Comparison of ENCODE assay signal across 8 cellular contexts in genomic region chr5:57177479-57178156, GRCh38. TPM values are rescaled to one million over a fixed set of nuclear protein-coding genes. Genes with fewer than 3 reads are reported as not detected.
DNase-seq lines count a peak whose midpoint lies in the region; ATAC-seq and TF ChIP-seq lines count a peak whose summit lies in the region.

No MANE protein-coding gene starts in this region.

- no peak for ATAC-seq in CD4-positive, CD25-positive, alpha-beta regulatory T cell (ENCODE audit: low read depth in 2 of 2)
- ATAC-seq in effector memory CD8-positive, alpha-beta T cell (replicated peaks) = no peak

- no peaks in the 10 kb centered on the region for H3K9me3 ChIP-seq in CD4-positive, CD25-positive, alpha-beta regulatory T cell (ENCODE audit: control insufficient read depth in 2 of 2, low read length in 2 of 2)
- no peaks in the 10 kb centered on the region for H3K9me3 ChIP-seq in MM.1S (replicated peaks; ENCODE audit: insufficient read depth, low read length)
- no peaks in the 10 kb centered on the region for H3K9me3 ChIP-seq in neutrophil

- in situ Hi-C loops in ACHN (cut with HindIII; ENCODE audit: low pct_ligation_motif_present, low pct_unique_long_range_greater_than_20kb, low sequenced_read_pairs) = no loop called here

- peak overlapping the region; percentile 92 to 99 (median 96) for H3K4me3 Mint-ChIP-seq in CD4-positive, CD25-positive, alpha-beta regulatory T cell
- H3K4me3 Mint-ChIP-seq in effector memory CD8-positive, alpha-beta T cell = peak overlapping the region; percentile 99 to 100

- peak overlapping the region; percentile 64; the same call in 1 of the 2 replicates for H3K4me2 ChIP-seq in MM.1S (ENCODE audit: low read depth, low read length)

- no peak for DNase-seq in CD4-positive, CD25-positive, alpha-beta regulatory T cell
- DNase-seq in MM.1S (no peak), ACHN (no peak), D341Med (ENCODE audit: low spot score) (no peak)
- DNase-seq in effector memory CD8-positive, alpha-beta T cell = no peak
- DNase-seq in effector CD4-positive, alpha-beta T cell = no peak
- DNase-seq in NK-92 treated with Interleukin-12 subunit alpha and Interleukin-12 subunit beta, amount 100 ng/mL, for 24 hours (lab: John Stamatoyannopoulos, UW) = no peak

- H3K27me3 Mint-ChIP-seq in CD4-positive, CD25-positive, alpha-beta regulatory T cell = peaks cover 6% of the 10 kb centered on the region
- no peaks in the 10 kb centered on the region for H3K27me3 Mint-ChIP-seq in effector memory CD8-positive, alpha-beta T cell

- H3K9ac ChIP-seq in MM.1S (ENCODE audit: low read length) = no peak overlapping the region

- peaks cover 43% of the 10 kb centered on the region for H3F3A ChIP-seq in MM.1S (ENCODE audit: insufficient read depth, low read length)

- peak overlapping the region; percentile 100 for H3K27ac ChIP-seq in CD4-positive, CD25-positive, alpha-beta regulatory T cell (ENCODE audit: insufficient read depth, low read length, poor library complexity, severe bottlenecking)
- H3K27ac ChIP-seq in MM.1S (ENCODE audit: low read length) = no peak overlapping the region
- peak overlapping the region; percentile 2 for H3K27ac ChIP-seq in neutrophil

- peaks cover 67% of the 10 kb centered on the region for H3K4me1 ChIP-seq in CD4-positive, CD25-positive, alpha-beta regulatory T cell (ENCODE audit: control insufficient read depth, insufficient read depth, low read length, poor library complexity, severe bottlenecking)
- H3K4me1 ChIP-seq in MM.1S (ENCODE audit: low read length) (peaks cover 22% of the 10 kb centered on the region), neutrophil (ENCODE audit: control insufficient read depth in 1 of 2, insufficient read depth in 1 of 2, low read depth in 1 of 2, low read length in 1 of 2) (peaks cover 77 to 85% of the 10 kb centered on the region in 2 experiments)

- peak overlapping the region; percentile 97 for H3K4me3 ChIP-seq in CD4-positive, CD25-positive, alpha-beta regulatory T cell (ENCODE audit: low read depth, low read length)
- H3K4me3 ChIP-seq in MM.1S (ENCODE audit: low read length) (peak overlapping the region; percentile 95), neutrophil (ENCODE audit: low read depth in 1 of 2, low read length in 1 of 2) (peak overlapping the region; percentile 16 to 99)

- TF ChIP-seq CTCF in MM.1S (IDR thresholded peaks at IDR 0.05; ENCODE audit: low read length) (no peak), neutrophil (IDR thresholded peaks at IDR 0.05) (no peak)

- peak overlapping the region; percentile 57 to 99 (median 75) for H3K27ac Mint-ChIP-seq in CD4-positive, CD25-positive, alpha-beta regulatory T cell
- peak overlapping the region; percentile 100 for H3K27ac Mint-ChIP-seq in effector memory CD8-positive, alpha-beta T cell

- peaks cover 26 to 66% (median 46%) of the 10 kb centered on the region in 4 donors for H3K4me1 Mint-ChIP-seq in CD4-positive, CD25-positive, alpha-beta regulatory T cell
- H3K4me1 Mint-ChIP-seq in effector memory CD8-positive, alpha-beta T cell (ENCODE audit: low read depth in 2 of 2) = peaks cover 48 to 58% of the 10 kb centered on the region in 2 donors

- H3K9me3 Mint-ChIP-seq in CD4-positive, CD25-positive, alpha-beta regulatory T cell = peaks cover 0 to 1% (median 0%) of the 10 kb centered on the region in 7 donors
- H3K9me3 Mint-ChIP-seq in effector memory CD8-positive, alpha-beta T cell = no peaks in the 10 kb centered on the region

- H4K20me1 ChIP-seq in MM.1S (ENCODE audit: insufficient read depth, low read length) = peaks cover 57% of the 10 kb centered on the region

- H2AFZ ChIP-seq in MM.1S (ENCODE audit: low read length) = no peak overlapping the region

- H3K36me3 ChIP-seq in CD4-positive, CD25-positive, alpha-beta regulatory T cell (ENCODE audit: control insufficient read depth, insufficient read depth, low read length) = peaks cover 6% of the 10 kb centered on the region
- peaks cover 5% of the 10 kb centered on the region; the same call in 1 of the 2 replicates for H3K36me3 ChIP-seq in MM.1S (replicated peaks; ENCODE audit: insufficient read depth, low read length)
- peaks cover 5% of the 10 kb centered on the region for H3K36me3 ChIP-seq in neutrophil

- H3K36me3 Mint-ChIP-seq in CD4-positive, CD25-positive, alpha-beta regulatory T cell = peaks cover 39% of the 10 kb centered on the region
- H3K36me3 Mint-ChIP-seq in effector memory CD8-positive, alpha-beta T cell (ENCODE audit: insufficient read depth) = peaks cover 74% of the 10 kb centered on the region

- H3K27me3 ChIP-seq in CD4-positive, CD25-positive, alpha-beta regulatory T cell (ENCODE audit: control insufficient read depth, insufficient read depth, low read length) = no peaks in the 10 kb centered on the region
- H3K27me3 ChIP-seq in MM.1S (replicated peaks; ENCODE audit: insufficient read depth, low read length) (no peaks in the 10 kb centered on the region), neutrophil (no peaks in the 10 kb centered on the region)

- no peaks in the 10 kb centered on the region for H3K9me2 ChIP-seq in MM.1S (replicated peaks; ENCODE audit: insufficient read depth, low read length)

- H3K79me2 ChIP-seq in MM.1S (ENCODE audit: low read length) = peaks cover 88% of the 10 kb centered on the region

RNA-seq across cellular contexts. Expression of gene GPBP1, which starts 3.8 kb away (rescaled TPM):
- 171 TPM for total RNA-seq in CD4-positive, CD25-positive, alpha-beta regulatory T cell
- polyA plus RNA-seq in CD4-positive, CD25-positive, alpha-beta regulatory T cell = 100 to 1,000 TPM in 1 of 4 donors, 10 to 100 TPM in 3; 88.8 to 108 (median 98.2) TPM
